1 cellular context compared by ENCODE assay signal in the genomic region with DNA sequence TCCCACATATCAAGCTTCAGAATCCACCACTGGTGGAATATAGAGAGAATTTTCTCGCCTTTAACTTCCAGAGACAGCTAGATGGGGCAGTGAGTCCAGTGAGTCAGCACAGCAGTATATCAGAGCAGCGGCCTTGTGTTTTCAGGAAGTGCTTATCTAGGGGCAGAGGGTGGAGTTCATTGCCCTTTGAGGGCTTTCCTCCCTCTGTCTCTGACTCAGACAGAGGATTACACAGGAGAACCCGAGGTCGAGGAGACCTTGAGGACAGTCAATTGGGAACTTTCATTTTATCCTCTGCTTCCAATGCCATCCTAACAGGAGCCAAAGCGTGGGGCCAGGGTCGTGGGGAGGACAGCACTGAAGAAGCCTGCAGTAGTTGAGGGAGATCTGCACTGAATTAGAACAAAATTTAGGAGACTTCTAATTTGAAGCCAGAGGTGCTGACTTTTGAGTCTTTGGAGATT.
A peak's percentile ranks its signal among the peaks of the same experiment; 100 is the strongest.
TF ChIP-seq lines count a peak whose summit lies in the region.

No MANE protein-coding gene starts in this region.

TF ChIP-seq in HepG2, 621 proteins besides CTCF, POLR2A, EP300 and RAD21 (continued from another document and continues in another):
- TF ChIP-seq, protein P1, sequence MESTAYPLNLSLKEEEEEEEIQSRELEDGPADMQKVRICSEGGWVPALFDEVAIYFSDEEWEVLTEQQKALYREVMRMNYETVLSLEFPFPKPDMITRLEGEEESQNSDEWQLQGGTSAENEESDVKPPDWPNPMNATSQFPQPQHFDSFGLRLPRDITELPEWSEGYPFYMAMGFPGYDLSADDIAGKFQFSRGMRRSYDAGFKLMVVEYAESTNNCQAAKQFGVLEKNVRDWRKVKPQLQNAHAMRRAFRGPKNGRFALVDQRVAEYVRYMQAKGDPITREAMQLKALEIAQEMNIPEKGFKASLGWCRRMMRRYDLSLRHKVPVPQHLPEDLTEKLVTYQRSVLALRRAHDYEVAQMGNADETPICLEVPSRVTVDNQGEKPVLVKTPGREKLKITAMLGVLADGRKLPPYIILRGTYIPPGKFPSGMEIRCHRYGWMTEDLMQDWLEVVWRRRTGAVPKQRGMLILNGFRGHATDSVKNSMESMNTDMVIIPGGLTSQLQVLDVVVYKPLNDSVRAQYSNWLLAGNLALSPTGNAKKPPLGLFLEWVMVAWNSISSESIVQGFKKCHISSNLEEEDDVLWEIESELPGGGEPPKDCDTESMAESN (CRISPR knock-in tag; conservative IDR thresholded peaks at IDR 0.05), result peak; percentile 74; the same call in 1 of the 2 replicates
- TF ChIP-seq ZNF644 (CRISPR knock-in tag; IDR thresholded peaks at IDR 0.05; ENCODE audit: low read depth) (peak; percentile 79), HMG20B (CRISPR knock-in tag; conservative IDR thresholded peaks at IDR 0.05) (peak; percentile 67; the same call in 1 of the 2 replicates), ZNF749 (CRISPR knock-in tag; IDR thresholded peaks at IDR 0.05; ENCODE audit: borderline replicate concordance) (peak; percentile 49; the same call in 1 of the 2 replicates), ZSCAN22 (CRISPR knock-in tag; IDR thresholded peaks at IDR 0.05) (no peak), ZNF776 (CRISPR knock-in tag; IDR thresholded peaks at IDR 0.05) (no peak), MBD4 (IDR thresholded peaks at IDR 0.05; ENCODE audit: borderline replicate concordance, low read length) (peak; percentile 78; the same call in 1 of the 2 replicates), ZNF510 (CRISPR knock-in tag; IDR thresholded peaks at IDR 0.05; ENCODE audit: low read depth) (no peak), SCMH1 (CRISPR knock-in tag; IDR thresholded peaks at IDR 0.05; ENCODE audit: borderline replicate concordance) (no peak), ZNF232 (CRISPR knock-in tag; IDR thresholded peaks at IDR 0.05; ENCODE audit: borderline replicate concordance) (no peak), ZNF577 (CRISPR knock-in tag; IDR thresholded peaks at IDR 0.05; ENCODE audit: borderline replicate concordance, low read depth) (no peak), ZNF260 (CRISPR knock-in tag; IDR thresholded peaks at IDR 0.05; ENCODE audit: borderline replicate concordance, low read depth) (no peak), TCF7 (IDR thresholded peaks at IDR 0.05; ENCODE audit: low read depth) (peak; percentile 69; the same call in 1 of the 2 replicates), KDM6A (CRISPR knock-in tag; IDR thresholded peaks at IDR 0.05; ENCODE audit: low read depth) (peak; percentile 71), NAIF1 (CRISPR knock-in tag; IDR thresholded peaks at IDR 0.05; ENCODE audit: borderline replicate concordance) (no peak), PCBP1 (IDR thresholded peaks at IDR 0.05; ENCODE audit: borderline replicate concordance, low read depth, low read length) (no peak), ZNF562 (CRISPR knock-in tag; IDR thresholded peaks at IDR 0.05; ENCODE audit: borderline replicate concordance) (no peak), FOXM1 (CRISPR knock-in tag; IDR thresholded peaks at IDR 0.05) (no peak)
- TF ChIP-seq, protein P2, sequence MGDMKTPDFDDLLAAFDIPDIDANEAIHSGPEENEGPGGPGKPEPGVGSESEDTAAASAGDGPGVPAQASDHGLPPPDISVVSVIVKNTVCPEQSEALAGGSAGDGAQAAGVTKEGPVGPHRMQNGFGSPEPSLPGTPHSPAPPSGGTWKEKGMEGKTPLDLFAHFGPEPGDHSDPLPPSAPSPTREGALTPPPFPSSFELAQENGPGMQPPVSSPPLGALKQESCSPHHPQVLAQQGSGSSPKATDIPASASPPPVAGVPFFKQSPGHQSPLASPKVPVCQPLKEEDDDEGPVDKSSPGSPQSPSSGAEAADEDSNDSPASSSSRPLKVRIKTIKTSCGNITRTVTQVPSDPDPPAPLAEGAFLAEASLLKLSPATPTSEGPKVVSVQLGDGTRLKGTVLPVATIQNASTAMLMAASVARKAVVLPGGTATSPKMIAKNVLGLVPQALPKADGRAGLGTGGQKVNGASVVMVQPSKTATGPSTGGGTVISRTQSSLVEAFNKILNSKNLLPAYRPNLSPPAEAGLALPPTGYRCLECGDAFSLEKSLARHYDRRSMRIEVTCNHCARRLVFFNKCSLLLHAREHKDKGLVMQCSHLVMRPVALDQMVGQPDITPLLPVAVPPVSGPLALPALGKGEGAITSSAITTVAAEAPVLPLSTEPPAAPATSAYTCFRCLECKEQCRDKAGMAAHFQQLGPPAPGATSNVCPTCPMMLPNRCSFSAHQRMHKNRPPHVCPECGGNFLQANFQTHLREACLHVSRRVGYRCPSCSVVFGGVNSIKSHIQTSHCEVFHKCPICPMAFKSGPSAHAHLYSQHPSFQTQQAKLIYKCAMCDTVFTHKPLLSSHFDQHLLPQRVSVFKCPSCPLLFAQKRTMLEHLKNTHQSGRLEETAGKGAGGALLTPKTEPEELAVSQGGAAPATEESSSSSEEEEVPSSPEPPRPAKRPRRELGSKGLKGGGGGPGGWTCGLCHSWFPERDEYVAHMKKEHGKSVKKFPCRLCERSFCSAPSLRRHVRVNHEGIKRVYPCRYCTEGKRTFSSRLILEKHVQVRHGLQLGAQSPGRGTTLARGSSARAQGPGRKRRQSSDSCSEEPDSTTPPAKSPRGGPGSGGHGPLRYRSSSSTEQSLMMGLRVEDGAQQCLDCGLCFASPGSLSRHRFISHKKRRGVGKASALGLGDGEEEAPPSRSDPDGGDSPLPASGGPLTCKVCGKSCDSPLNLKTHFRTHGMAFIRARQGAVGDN (CRISPR knock-in tag; IDR thresholded peaks at IDR 0.05), result no peak
- TF ChIP-seq, protein P3, sequence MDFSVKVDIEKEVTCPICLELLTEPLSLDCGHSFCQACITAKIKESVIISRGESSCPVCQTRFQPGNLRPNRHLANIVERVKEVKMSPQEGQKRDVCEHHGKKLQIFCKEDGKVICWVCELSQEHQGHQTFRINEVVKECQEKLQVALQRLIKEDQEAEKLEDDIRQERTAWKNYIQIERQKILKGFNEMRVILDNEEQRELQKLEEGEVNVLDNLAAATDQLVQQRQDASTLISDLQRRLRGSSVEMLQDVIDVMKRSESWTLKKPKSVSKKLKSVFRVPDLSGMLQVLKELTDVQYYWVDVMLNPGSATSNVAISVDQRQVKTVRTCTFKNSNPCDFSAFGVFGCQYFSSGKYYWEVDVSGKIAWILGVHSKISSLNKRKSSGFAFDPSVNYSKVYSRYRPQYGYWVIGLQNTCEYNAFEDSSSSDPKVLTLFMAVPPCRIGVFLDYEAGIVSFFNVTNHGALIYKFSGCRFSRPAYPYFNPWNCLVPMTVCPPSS (IDR thresholded peaks at IDR 0.05), result no peak
- TF ChIP-seq, protein P4, sequence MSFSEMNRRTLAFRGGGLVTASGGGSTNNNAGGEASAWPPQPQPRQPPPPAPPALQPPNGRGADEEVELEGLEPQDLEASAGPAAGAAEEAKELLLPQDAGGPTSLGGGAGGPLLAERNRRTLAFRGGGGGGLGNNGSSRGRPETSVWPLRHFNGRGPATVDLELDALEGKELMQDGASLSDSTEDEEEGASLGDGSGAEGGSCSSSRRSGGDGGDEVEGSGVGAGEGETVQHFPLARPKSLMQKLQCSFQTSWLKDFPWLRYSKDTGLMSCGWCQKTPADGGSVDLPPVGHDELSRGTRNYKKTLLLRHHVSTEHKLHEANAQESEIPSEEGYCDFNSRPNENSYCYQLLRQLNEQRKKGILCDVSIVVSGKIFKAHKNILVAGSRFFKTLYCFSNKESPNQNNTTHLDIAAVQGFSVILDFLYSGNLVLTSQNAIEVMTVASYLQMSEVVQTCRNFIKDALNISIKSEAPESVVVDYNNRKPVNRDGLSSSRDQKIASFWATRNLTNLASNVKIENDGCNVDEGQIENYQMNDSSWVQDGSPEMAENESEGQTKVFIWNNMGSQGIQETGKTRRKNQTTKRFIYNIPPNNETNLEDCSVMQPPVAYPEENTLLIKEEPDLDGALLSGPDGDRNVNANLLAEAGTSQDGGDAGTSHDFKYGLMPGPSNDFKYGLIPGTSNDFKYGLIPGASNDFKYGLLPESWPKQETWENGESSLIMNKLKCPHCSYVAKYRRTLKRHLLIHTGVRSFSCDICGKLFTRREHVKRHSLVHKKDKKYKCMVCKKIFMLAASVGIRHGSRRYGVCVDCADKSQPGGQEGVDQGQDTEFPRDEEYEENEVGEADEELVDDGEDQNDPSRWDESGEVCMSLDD (CRISPR knock-in tag; IDR thresholded peaks at IDR 0.05; ENCODE audit: borderline replicate concordance), result no peak
- TF ChIP-seq, protein P5, sequence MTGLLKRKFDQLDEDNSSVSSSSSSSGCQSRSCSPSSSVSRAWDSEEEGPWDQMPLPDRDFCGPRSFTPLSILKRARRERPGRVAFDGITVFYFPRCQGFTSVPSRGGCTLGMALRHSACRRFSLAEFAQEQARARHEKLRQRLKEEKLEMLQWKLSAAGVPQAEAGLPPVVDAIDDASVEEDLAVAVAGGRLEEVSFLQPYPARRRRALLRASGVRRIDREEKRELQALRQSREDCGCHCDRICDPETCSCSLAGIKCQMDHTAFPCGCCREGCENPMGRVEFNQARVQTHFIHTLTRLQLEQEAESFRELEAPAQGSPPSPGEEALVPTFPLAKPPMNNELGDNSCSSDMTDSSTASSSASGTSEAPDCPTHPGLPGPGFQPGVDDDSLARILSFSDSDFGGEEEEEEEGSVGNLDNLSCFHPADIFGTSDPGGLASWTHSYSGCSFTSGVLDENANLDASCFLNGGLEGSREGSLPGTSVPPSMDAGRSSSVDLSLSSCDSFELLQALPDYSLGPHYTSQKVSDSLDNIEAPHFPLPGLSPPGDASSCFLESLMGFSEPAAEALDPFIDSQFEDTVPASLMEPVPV (CRISPR knock-in tag; IDR thresholded peaks at IDR 0.05), result no peak
- TF ChIP-seq, protein P6, sequence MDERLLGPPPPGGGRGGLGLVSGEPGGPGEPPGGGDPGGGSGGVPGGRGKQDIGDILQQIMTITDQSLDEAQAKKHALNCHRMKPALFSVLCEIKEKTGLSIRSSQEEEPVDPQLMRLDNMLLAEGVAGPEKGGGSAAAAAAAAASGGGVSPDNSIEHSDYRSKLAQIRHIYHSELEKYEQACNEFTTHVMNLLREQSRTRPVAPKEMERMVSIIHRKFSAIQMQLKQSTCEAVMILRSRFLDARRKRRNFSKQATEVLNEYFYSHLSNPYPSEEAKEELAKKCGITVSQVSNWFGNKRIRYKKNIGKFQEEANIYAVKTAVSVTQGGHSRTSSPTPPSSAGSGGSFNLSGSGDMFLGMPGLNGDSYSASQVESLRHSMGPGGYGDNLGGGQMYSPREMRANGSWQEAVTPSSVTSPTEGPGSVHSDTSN (CRISPR knock-in tag; IDR thresholded peaks at IDR 0.05), result no peak
- TF ChIP-seq, protein P7, sequence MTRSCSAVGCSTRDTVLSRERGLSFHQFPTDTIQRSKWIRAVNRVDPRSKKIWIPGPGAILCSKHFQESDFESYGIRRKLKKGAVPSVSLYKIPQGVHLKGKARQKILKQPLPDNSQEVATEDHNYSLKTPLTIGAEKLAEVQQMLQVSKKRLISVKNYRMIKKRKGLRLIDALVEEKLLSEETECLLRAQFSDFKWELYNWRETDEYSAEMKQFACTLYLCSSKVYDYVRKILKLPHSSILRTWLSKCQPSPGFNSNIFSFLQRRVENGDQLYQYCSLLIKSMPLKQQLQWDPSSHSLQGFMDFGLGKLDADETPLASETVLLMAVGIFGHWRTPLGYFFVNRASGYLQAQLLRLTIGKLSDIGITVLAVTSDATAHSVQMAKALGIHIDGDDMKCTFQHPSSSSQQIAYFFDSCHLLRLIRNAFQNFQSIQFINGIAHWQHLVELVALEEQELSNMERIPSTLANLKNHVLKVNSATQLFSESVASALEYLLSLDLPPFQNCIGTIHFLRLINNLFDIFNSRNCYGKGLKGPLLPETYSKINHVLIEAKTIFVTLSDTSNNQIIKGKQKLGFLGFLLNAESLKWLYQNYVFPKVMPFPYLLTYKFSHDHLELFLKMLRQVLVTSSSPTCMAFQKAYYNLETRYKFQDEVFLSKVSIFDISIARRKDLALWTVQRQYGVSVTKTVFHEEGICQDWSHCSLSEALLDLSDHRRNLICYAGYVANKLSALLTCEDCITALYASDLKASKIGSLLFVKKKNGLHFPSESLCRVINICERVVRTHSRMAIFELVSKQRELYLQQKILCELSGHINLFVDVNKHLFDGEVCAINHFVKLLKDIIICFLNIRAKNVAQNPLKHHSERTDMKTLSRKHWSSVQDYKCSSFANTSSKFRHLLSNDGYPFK (CRISPR knock-in tag; IDR thresholded peaks at IDR 0.05; ENCODE audit: borderline replicate concordance), result no peak
- TF ChIP-seq, protein P8, sequence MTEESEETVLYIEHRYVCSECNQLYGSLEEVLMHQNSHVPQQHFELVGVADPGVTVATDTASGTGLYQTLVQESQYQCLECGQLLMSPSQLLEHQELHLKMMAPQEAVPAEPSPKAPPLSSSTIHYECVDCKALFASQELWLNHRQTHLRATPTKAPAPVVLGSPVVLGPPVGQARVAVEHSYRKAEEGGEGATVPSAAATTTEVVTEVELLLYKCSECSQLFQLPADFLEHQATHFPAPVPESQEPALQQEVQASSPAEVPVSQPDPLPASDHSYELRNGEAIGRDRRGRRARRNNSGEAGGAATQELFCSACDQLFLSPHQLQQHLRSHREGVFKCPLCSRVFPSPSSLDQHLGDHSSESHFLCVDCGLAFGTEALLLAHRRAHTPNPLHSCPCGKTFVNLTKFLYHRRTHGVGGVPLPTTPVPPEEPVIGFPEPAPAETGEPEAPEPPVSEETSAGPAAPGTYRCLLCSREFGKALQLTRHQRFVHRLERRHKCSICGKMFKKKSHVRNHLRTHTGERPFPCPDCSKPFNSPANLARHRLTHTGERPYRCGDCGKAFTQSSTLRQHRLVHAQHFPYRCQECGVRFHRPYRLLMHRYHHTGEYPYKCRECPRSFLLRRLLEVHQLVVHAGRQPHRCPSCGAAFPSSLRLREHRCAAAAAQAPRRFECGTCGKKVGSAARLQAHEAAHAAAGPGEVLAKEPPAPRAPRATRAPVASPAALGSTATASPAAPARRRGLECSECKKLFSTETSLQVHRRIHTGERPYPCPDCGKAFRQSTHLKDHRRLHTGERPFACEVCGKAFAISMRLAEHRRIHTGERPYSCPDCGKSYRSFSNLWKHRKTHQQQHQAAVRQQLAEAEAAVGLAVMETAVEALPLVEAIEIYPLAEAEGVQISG (CRISPR knock-in tag; IDR thresholded peaks at IDR 0.05), result peak; percentile 71
- TF ChIP-seq, protein P9, sequence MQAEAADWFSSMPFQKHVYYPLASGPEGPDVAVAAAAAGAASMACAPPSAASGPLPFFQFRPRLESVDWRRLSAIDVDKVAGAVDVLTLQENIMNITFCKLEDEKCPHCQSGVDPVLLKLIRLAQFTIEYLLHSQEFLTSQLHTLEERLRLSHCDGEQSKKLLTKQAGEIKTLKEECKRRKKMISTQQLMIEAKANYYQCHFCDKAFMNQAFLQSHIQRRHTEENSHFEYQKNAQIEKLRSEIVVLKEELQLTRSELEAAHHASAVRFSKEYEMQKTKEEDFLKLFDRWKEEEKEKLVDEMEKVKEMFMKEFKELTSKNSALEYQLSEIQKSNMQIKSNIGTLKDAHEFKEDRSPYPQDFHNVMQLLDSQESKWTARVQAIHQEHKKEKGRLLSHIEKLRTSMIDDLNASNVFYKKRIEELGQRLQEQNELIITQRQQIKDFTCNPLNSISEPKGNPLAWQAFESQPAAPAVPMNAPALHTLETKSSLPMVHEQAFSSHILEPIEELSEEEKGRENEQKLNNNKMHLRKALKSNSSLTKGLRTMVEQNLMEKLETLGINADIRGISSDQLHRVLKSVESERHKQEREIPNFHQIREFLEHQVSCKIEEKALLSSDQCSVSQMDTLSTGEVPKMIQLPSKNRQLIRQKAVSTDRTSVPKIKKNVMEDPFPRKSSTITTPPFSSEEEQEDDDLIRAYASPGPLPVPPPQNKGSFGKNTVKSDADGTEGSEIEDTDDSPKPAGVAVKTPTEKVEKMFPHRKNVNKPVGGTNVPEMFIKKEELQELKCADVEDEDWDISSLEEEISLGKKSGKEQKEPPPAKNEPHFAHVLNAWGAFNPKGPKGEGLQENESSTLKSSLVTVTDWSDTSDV (CRISPR knock-in tag; IDR thresholded peaks at IDR 0.05), result no peak
- TF ChIP-seq, protein P10, sequence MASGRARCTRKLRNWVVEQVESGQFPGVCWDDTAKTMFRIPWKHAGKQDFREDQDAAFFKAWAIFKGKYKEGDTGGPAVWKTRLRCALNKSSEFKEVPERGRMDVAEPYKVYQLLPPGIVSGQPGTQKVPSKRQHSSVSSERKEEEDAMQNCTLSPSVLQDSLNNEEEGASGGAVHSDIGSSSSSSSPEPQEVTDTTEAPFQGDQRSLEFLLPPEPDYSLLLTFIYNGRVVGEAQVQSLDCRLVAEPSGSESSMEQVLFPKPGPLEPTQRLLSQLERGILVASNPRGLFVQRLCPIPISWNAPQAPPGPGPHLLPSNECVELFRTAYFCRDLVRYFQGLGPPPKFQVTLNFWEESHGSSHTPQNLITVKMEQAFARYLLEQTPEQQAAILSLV (CRISPR knock-in tag; IDR thresholded peaks at IDR 0.05; ENCODE audit: borderline replicate concordance), result no peak
